Comparison of ENCODE assay signal across 12 cellular contexts in genomic region chr19:45883586-45883880, GRCh38. TPM values are rescaled to one million over a fixed set of nuclear protein-coding genes. Genes with fewer than 3 reads are reported as not detected.
DNase-seq lines count a peak whose midpoint lies in the region; ATAC-seq and TF ChIP-seq lines count a peak whose summit lies in the region.
"Had no signal": no experiment of that assay in that cellular context is flagged by ENCODE, and none has a peak within 500 bp of the region (broad histone marks: within the 10 kb centered on the region; RNA-seq: fewer than 3 reads in every experiment).

No MANE protein-coding gene starts in this region.

- H3K9me3 ChIP-seq in esophagus squamous epithelium: no peaks in the 10 kb centered on the region
- no peaks in the 10 kb centered on the region for H3K9me3 ChIP-seq in smooth muscle cell (replicated peaks; ENCODE audit: low read depth)
- H3K9me3 ChIP-seq: upper lobe of right lung had no signal

- H4K20me1 ChIP-seq in smooth muscle cell (ENCODE audit: low read depth): peaks cover 23% of the 10 kb centered on the region

- peaks cover 4% of the 10 kb centered on the region for H3K36me3 Mint-ChIP-seq in T-helper 2 cell treated with Interferon-gamma antibody and Interleukin-4, amounts not matched to agents 5 μg/mL and 100 μg/mL, for 36 hours (ENCODE audit: low read depth)
- H3K36me3 Mint-ChIP-seq in WTC11: no peaks in the 10 kb centered on the region

- H3F3A ChIP-seq in smooth muscle cell (ENCODE audit: low read depth): peaks cover 8% of the 10 kb centered on the region

- H3K4me1 Mint-ChIP-seq in T-helper 2 cell treated with Interferon-gamma antibody and Interleukin-4, amounts not matched to agents 5 μg/mL and 100 μg/mL, for 36 hours (ENCODE audit: low read depth): peaks cover 16% of the 10 kb centered on the region
- peaks cover 37% of the 10 kb centered on the region for H3K4me1 Mint-ChIP-seq in WTC11

- H3K4me1 ChIP-seq in esophagus squamous epithelium: peaks cover 27 to 59% (median 35%) of the 10 kb centered on the region in 3 donors
- peaks cover 20% of the 10 kb centered on the region for H3K4me1 ChIP-seq in smooth muscle cell (ENCODE audit: low read depth)

- CTCF ChIA-PET in WTC11 (lab: Charles Lee): interaction anchor here (0.5 to 8.5 kb wide), 4 partner anchors 19 to 102 kb away, joined by 4 to 212 read pairs (median 28); partner anchors contain the start of genes FOXA3, RSPH6A and SYMPK

- H3K4me2 ChIP-seq in smooth muscle cell: peak overlapping the region; percentile 38

- intact Hi-C loops in esophagus squamous epithelium (cut with DNase I): no loop called here

- H3K27me3 ChIP-seq in esophagus squamous epithelium: no peaks in the 10 kb centered on the region
- no peaks in the 10 kb centered on the region for H3K27me3 ChIP-seq in smooth muscle cell (ENCODE audit: low read depth)
- no peaks in the 10 kb centered on the region for H3K27me3 ChIP-seq in brain microvascular endothelial cell (replicated peaks)
- H3K27me3 ChIP-seq: upper lobe of right lung had no signal

- H2AFZ ChIP-seq in smooth muscle cell (ENCODE audit: low read depth): no peak overlapping the region

- 18 to 25% methylated on average over 4 to 5 of the region's 5 CpGs for WGBS in esophagus squamous epithelium, 2 donors
- 27% methylated on average over 5 of the region's 5 CpGs for WGBS in smooth muscle cell (ENCODE audit: low lambda C conversion rate)

- H3K36me3 ChIP-seq in esophagus squamous epithelium (peaks cover 0 to 12% (median 0%) of the 10 kb centered on the region in 3 donors), smooth muscle cell (ENCODE audit: low read depth) (no peaks in the 10 kb centered on the region), brain microvascular endothelial cell (replicated peaks) (no peaks in the 10 kb centered on the region)
- H3K36me3 ChIP-seq: upper lobe of right lung had no signal

- POLR2A ChIA-PET in WTC11 (lab: Charles Lee): no interaction called here

- DNase-seq in T-helper 2 cell treated with Interferon-gamma antibody and Interleukin-4, amounts not matched to agents 5 μg/mL and 100 μg/mL, for 36 hours (ENCODE audit: low spot score): no peak
- DNase-seq in T-helper 2 cell (no peak), WTC11 (ENCODE audit: low spot score) (no peak), esophagus squamous epithelium (lab: John Stamatoyannopoulos, UW) (no peak), smooth muscle cell (lab: John Stamatoyannopoulos, UW; ENCODE audit: unreplicated experiment) (no peak), brain microvascular endothelial cell (no peak), MV-4-11 (lab: John Stamatoyannopoulos, UW) (no peak)

- peak overlapping the region; percentile 63 for H3K27ac Mint-ChIP-seq in T-helper 2 cell treated with Interferon-gamma antibody and Interleukin-4, amounts not matched to agents 5 μg/mL and 100 μg/mL, for 36 hours
- peak overlapping the region; percentile 98 for H3K27ac Mint-ChIP-seq in WTC11

- in situ Hi-C loops in brain microvascular endothelial cell (cut with HindIII; ENCODE audit: low pct_ligation_motif_present, low sequenced_read_pairs): no loop called here

- no peak for TF ChIP-seq POLR2A in esophagus squamous epithelium (IDR thresholded peaks at IDR 0.05)

- peak overlapping the region in 3 of 4 donors; percentile 35 to 48 (median 39) for H3K4me3 ChIP-seq in esophagus squamous epithelium
- no peak overlapping the region for H3K4me3 ChIP-seq in smooth muscle cell
- H3K4me3 ChIP-seq in brain microvascular endothelial cell (ENCODE audit: low read depth, low read length): no peak overlapping the region

- ATAC-seq in WTC11 (no peak), HG03439 (IDR thresholded peaks at IDR 0.05; ENCODE audit: unreplicated experiment) (no peak)

- H3K27ac ChIP-seq in esophagus squamous epithelium (peak overlapping the region in 1 of 4 donors; percentile 67), smooth muscle cell (ENCODE audit: low read depth) (no peak overlapping the region), brain microvascular endothelial cell (no peak overlapping the region)

- no peaks in the 10 kb centered on the region for H3K9me3 Mint-ChIP-seq in T-helper 2 cell treated with Interferon-gamma antibody and Interleukin-4, amounts not matched to agents 5 μg/mL and 100 μg/mL, for 36 hours
- H3K9me3 Mint-ChIP-seq in WTC11: no peaks in the 10 kb centered on the region

- no peaks in the 10 kb centered on the region for H3K27me3 Mint-ChIP-seq in T-helper 2 cell treated with Interferon-gamma antibody and Interleukin-4, amounts not matched to agents 5 μg/mL and 100 μg/mL, for 36 hours (ENCODE audit: low read depth)
- no peaks in the 10 kb centered on the region for H3K27me3 Mint-ChIP-seq in WTC11 (ENCODE audit: low read depth)

- TF ChIP-seq CTCF in WTC11 (IDR thresholded peaks at IDR 0.05) (no peak; the same call in 1 of the 2 replicates), esophagus squamous epithelium (IDR thresholded peaks at IDR 0.05) (peak in 2 of 6 experiments; percentile 21 to 42), smooth muscle cell (IDR thresholded peaks at IDR 0.05; ENCODE audit: borderline replicate concordance, insufficient read depth, poor library complexity, severe bottlenecking) (no peak), brain microvascular endothelial cell (IDR thresholded peaks at IDR 0.05; ENCODE audit: low read depth, low read length, missing control alignments) (no peak)

- peaks cover 18% of the 10 kb centered on the region for H3K79me2 ChIP-seq in smooth muscle cell (ENCODE audit: low read depth)

- H3K4me3 Mint-ChIP-seq in T-helper 2 cell treated with Interferon-gamma antibody and Interleukin-4, amounts not matched to agents 5 μg/mL and 100 μg/mL, for 36 hours: peak overlapping the region; percentile 81
- H3K4me3 Mint-ChIP-seq in WTC11: peak overlapping the region; percentile 76

- H3K9ac ChIP-seq in smooth muscle cell (ENCODE audit: low read depth): no peak overlapping the region

TF ChIP-seq in WTC11, 78 proteins besides CTCF, POLR2A, EP300 and RAD21:
- no peak for TF ChIP-seq ZNF138 (CRISPR knock-in tag; conservative IDR thresholded peaks at IDR 0.05)
- no peak for TF ChIP-seq ZNF317 (CRISPR knock-in tag; IDR thresholded peaks at IDR 0.05; ENCODE audit: borderline replicate concordance, low read depth)
- TF ChIP-seq GTF2I (CRISPR knock-in tag; conservative IDR thresholded peaks at IDR 0.05): no peak
- TF ChIP-seq, protein P1, sequence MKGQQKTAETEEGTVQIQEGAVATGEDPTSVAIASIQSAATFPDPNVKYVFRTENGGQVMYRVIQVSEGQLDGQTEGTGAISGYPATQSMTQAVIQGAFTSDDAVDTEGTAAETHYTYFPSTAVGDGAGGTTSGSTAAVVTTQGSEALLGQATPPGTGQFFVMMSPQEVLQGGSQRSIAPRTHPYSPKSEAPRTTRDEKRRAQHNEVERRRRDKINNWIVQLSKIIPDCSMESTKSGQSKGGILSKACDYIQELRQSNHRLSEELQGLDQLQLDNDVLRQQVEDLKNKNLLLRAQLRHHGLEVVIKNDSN (CRISPR knock-in tag; IDR thresholded peaks at IDR 0.05): no peak

RNA-seq across cellular contexts. Expression of gene IRF2BP1, which starts 2.4 kb away (rescaled TPM):
- total RNA-seq in WTC11 (2021) (29.8 to 32.3 TPM (median 30.3 TPM) in 3 replicates), esophagus squamous epithelium (10 to 100 TPM; 14.6 to 22.4 (median 20.0) TPM), smooth muscle cell (10.4 and 19.0 TPM in 2 replicates)
- 11.2 and 12.9 TPM in 2 replicates for polyA plus RNA-seq in smooth muscle cell

RNA-seq across cellular contexts. Expression of gene MYPOP, which starts 18.9 kb away (rescaled TPM):
- 13.6 to 15.1 TPM (median 14.8 TPM) in 3 replicates for total RNA-seq in WTC11 (2021)
- 1 to 10 TPM; 2.3 to 5.7 (median 4.2) TPM for total RNA-seq in esophagus squamous epithelium
- 1.6 and 3.9 TPM in 2 replicates for total RNA-seq in smooth muscle cell
- polyA plus RNA-seq in smooth muscle cell: 2.1 and 3.5 TPM in 2 replicates

RNA-seq across cellular contexts. Expression of gene FOXA3, which starts 19.4 kb away (rescaled TPM):
- total RNA-seq in WTC11 (2021) (20.7 to 24.6 TPM (median 24.2 TPM) in 3 replicates), esophagus squamous epithelium (under 1 TPM in 1 of 4 donors, not detected in 3; 0.18 TPM), smooth muscle cell (0.13 and 0.76 TPM in 2 replicates)
- 0.50 and 0.65 TPM in 2 replicates for polyA plus RNA-seq in smooth muscle cell
- total RNA-seq: T-helper 1 cell treated with Interleukin-12 subunit alpha and Interleukin-12 subunit beta and Interleukin-4 antibody, amounts not matched to agents 30 ng/mL and 1 ng/mL, for 36 hours had no signal
- polyA plus RNA-seq: AG04450 had no signal

RNA-seq across cellular contexts. Expression of gene SYMPK, which starts 20.6 kb away (rescaled TPM):
- 105 to 111 TPM (median 106 TPM) in 3 replicates for total RNA-seq in WTC11 (2021)
- total RNA-seq in esophagus squamous epithelium: 10 to 100 TPM; 28.4 to 36.6 (median 31.6) TPM
- 30.9 and 33.3 TPM in 2 replicates for total RNA-seq in smooth muscle cell
- 28.6 and 34.1 TPM in 2 replicates for polyA plus RNA-seq in smooth muscle cell

RNA-seq across cellular contexts. Expression of gene NANOS2, which starts 31.0 kb away (rescaled TPM):
- total RNA-seq in WTC11 (2021) (0.13 to 0.18 TPM in 2 of 3 replicates, not detected in the other), esophagus squamous epithelium (not detected), smooth muscle cell (not detected in 2 replicates)
- not detected in 2 replicates for polyA plus RNA-seq in smooth muscle cell
- total RNA-seq: T-helper 1 cell treated with Interleukin-12 subunit alpha and Interleukin-12 subunit beta and Interleukin-4 antibody, amounts not matched to agents 30 ng/mL and 1 ng/mL, for 36 hours; upper lobe of right lung had no signal
- polyA plus RNA-seq: adipose tissue, AG04450 had no signal

Comparison
In these comparisons a context has a peak if more than half of its experiments do, and no peak if none do; other contexts are left out.
1. H3K4me3 ChIP-seq: peak in esophagus squamous epithelium (3 of 4); none in smooth muscle cell (single experiment) and brain microvascular endothelial cell (single experiment).
2. RNA of gene FOXA3, which starts 19.4 kb away (total RNA-seq): 20.7 to 24.6 TPM in WTC11; 0.13 to 0.76 TPM in smooth muscle cell and 0.18 TPM in esophagus squamous epithelium; every median in the first group is over 10 times any median in the second.